2 cellular contexts compared by ENCODE assay signal in the genomic region with DNA sequence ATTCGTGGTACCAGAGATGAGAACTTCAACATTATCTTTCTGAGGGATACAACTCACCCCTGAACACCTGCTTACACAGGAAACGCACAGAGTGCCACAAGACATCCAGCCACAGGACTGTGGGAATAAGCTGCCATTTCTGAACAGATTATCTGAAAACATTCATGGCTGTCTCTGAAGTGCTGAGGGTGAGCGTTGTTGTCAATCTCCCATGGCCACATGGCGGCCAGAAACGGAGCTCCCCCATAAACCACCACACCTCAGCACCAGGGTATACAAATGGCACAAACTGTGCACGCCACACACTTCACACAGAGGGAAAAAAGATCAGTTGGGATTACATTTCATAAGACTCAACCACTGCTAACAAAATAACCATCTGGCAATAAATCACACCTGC.
A peak's percentile ranks its signal among the peaks of the same experiment; 100 is the strongest.
TF ChIP-seq lines count a peak whose summit lies in the region.

No MANE protein-coding gene starts in this region.

TF ChIP-seq in HEK293T, 16 proteins besides CTCF, POLR2A, EP300 and RAD21:
- TF ChIP-seq, protein P1, sequence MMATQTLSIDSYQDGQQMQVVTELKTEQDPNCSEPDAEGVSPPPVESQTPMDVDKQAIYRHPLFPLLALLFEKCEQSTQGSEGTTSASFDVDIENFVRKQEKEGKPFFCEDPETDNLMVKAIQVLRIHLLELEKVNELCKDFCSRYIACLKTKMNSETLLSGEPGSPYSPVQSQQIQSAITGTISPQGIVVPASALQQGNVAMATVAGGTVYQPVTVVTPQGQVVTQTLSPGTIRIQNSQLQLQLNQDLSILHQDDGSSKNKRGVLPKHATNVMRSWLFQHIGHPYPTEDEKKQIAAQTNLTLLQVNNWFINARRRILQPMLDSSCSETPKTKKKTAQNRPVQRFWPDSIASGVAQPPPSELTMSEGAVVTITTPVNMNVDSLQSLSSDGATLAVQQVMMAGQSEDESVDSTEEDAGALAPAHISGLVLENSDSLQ (IDR thresholded peaks at IDR 0.05), result 0 out of 2 replicates have a peak, but pooled peaks have one; percentile 49
- no peak for TF ChIP-seq SP1 (IDR thresholded peaks at IDR 0.05)
TF ChIP-seq in HEK293T: peak in this region for 1.

TF ChIP-seq in GM12878, 131 proteins besides CTCF, POLR2A, EP300 and RAD21:
- TF ChIP-seq NFYA (IDR thresholded peaks at IDR 0.05; ENCODE audit: borderline replicate concordance, low read depth, low read length) (no peak), BMI1 (IDR thresholded peaks at IDR 0.05; ENCODE audit: borderline replicate concordance) (no peak), RFX5 (IDR thresholded peaks at IDR 0.05; ENCODE audit: low read depth, low read length) (no peak), SP1 (IDR thresholded peaks at IDR 0.05; ENCODE audit: low read depth, low read length) (no peak), ZNF274 (IDR thresholded peaks at IDR 0.05; ENCODE audit: insufficient read depth, insufficient read length) (no peak), HDGF (IDR thresholded peaks at IDR 0.05) (no peak), NFXL1 (IDR thresholded peaks at IDR 0.05; ENCODE audit: borderline replicate concordance) (no peak), FOXM1 (IDR thresholded peaks at IDR 0.05; ENCODE audit: low read depth, low read length) (no peak), RB1 (IDR thresholded peaks at IDR 0.05; ENCODE audit: borderline replicate concordance) (no peak), ATF7 (IDR thresholded peaks at IDR 0.05; ENCODE audit: low read depth) (no peak), ZBED1 (IDR thresholded peaks at IDR 0.05; ENCODE audit: borderline replicate concordance) (no peak)
- TF ChIP-seq, protein P2, sequence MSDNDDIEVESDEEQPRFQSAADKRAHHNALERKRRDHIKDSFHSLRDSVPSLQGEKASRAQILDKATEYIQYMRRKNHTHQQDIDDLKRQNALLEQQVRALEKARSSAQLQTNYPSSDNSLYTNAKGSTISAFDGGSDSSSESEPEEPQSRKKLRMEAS (IDR thresholded peaks at IDR 0.05; ENCODE audit: low read depth, low read length), result no peak
- TF ChIP-seq, protein P3, sequence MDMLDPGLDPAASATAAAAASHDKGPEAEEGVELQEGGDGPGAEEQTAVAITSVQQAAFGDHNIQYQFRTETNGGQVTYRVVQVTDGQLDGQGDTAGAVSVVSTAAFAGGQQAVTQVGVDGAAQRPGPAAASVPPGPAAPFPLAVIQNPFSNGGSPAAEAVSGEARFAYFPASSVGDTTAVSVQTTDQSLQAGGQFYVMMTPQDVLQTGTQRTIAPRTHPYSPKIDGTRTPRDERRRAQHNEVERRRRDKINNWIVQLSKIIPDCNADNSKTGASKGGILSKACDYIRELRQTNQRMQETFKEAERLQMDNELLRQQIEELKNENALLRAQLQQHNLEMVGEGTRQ (IDR thresholded peaks at IDR 0.05; ENCODE audit: borderline replicate concordance, low read depth, low read length), result no peak
- TF ChIP-seq, protein P4, sequence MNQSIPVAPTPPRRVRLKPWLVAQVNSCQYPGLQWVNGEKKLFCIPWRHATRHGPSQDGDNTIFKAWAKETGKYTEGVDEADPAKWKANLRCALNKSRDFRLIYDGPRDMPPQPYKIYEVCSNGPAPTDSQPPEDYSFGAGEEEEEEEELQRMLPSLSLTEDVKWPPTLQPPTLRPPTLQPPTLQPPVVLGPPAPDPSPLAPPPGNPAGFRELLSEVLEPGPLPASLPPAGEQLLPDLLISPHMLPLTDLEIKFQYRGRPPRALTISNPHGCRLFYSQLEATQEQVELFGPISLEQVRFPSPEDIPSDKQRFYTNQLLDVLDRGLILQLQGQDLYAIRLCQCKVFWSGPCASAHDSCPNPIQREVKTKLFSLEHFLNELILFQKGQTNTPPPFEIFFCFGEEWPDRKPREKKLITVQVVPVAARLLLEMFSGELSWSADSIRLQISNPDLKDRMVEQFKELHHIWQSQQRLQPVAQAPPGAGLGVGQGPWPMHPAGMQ (IDR thresholded peaks at IDR 0.05; ENCODE audit: borderline replicate concordance), result no peak
- TF ChIP-seq, protein P5, sequence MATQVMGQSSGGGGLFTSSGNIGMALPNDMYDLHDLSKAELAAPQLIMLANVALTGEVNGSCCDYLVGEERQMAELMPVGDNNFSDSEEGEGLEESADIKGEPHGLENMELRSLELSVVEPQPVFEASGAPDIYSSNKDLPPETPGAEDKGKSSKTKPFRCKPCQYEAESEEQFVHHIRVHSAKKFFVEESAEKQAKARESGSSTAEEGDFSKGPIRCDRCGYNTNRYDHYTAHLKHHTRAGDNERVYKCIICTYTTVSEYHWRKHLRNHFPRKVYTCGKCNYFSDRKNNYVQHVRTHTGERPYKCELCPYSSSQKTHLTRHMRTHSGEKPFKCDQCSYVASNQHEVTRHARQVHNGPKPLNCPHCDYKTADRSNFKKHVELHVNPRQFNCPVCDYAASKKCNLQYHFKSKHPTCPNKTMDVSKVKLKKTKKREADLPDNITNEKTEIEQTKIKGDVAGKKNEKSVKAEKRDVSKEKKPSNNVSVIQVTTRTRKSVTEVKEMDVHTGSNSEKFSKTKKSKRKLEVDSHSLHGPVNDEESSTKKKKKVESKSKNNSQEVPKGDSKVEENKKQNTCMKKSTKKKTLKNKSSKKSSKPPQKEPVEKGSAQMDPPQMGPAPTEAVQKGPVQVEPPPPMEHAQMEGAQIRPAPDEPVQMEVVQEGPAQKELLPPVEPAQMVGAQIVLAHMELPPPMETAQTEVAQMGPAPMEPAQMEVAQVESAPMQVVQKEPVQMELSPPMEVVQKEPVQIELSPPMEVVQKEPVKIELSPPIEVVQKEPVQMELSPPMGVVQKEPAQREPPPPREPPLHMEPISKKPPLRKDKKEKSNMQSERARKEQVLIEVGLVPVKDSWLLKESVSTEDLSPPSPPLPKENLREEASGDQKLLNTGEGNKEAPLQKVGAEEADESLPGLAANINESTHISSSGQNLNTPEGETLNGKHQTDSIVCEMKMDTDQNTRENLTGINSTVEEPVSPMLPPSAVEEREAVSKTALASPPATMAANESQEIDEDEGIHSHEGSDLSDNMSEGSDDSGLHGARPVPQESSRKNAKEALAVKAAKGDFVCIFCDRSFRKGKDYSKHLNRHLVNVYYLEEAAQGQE (IDR thresholded peaks at IDR 0.05; ENCODE audit: low read depth, low read length), result no peak
- TF ChIP-seq, protein P6, sequence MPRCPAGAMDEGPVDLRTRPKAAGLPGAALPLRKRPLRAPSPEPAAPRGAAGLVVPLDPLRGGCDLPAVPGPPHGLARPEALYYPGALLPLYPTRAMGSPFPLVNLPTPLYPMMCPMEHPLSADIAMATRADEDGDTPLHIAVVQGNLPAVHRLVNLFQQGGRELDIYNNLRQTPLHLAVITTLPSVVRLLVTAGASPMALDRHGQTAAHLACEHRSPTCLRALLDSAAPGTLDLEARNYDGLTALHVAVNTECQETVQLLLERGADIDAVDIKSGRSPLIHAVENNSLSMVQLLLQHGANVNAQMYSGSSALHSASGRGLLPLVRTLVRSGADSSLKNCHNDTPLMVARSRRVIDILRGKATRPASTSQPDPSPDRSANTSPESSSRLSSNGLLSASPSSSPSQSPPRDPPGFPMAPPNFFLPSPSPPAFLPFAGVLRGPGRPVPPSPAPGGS (IDR thresholded peaks at IDR 0.05; ENCODE audit: borderline replicate concordance, insufficient read depth, low read depth, low read length, poor library complexity, severe bottlenecking), result no peak
- TF ChIP-seq, protein P7, sequence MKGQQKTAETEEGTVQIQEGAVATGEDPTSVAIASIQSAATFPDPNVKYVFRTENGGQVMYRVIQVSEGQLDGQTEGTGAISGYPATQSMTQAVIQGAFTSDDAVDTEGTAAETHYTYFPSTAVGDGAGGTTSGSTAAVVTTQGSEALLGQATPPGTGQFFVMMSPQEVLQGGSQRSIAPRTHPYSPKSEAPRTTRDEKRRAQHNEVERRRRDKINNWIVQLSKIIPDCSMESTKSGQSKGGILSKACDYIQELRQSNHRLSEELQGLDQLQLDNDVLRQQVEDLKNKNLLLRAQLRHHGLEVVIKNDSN (IDR thresholded peaks at IDR 0.05; ENCODE audit: borderline replicate concordance, extremely low read length, insufficient read depth, low read depth, low read length), result no peak
- TF ChIP-seq, protein P8, sequence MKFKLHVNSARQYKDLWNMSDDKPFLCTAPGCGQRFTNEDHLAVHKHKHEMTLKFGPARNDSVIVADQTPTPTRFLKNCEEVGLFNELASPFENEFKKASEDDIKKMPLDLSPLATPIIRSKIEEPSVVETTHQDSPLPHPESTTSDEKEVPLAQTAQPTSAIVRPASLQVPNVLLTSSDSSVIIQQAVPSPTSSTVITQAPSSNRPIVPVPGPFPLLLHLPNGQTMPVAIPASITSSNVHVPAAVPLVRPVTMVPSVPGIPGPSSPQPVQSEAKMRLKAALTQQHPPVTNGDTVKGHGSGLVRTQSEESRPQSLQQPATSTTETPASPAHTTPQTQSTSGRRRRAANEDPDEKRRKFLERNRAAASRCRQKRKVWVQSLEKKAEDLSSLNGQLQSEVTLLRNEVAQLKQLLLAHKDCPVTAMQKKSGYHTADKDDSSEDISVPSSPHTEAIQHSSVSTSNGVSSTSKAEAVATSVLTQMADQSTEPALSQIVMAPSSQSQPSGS (IDR thresholded peaks at IDR 0.05; ENCODE audit: low read length), result no peak
